ENCODE assay signal across 18 cellular contexts in genomic region chr6:51514396-51515051, GRCh38.
DNase-seq lines count a peak whose midpoint lies in the region; ATAC-seq, FAIRE-seq and TF ChIP-seq lines count a peak whose summit lies in the region.
"Had no signal": no experiment of that assay in that cellular context is flagged by ENCODE, and none has a peak within 500 bp of the region (broad histone marks: within the 10 kb centered on the region; RNA-seq: fewer than 3 reads in every experiment).

No MANE protein-coding gene starts in this region.

- DNase-seq in HS-5 (ENCODE audit: low read depth) (peak; percentile 69), breast epithelium (ENCODE audit: low spot score in 2 of 2) (peak in 1 of 2 donors; percentile 77), keratinocyte (ENCODE audit: low read depth, low spot score) (peak; percentile 78), renal cortical epithelial cell (ENCODE audit: low read depth) (peak; percentile 96), OCI-M1 (lab: John Stamatoyannopoulos, UW) (no peak), SK-N-DZ (ENCODE audit: low spot score) (no peak)
- DNase-seq: activated CD8-positive, alpha-beta memory T cell treated with anti-CD3 and anti-CD28 coated beads, Interleukin-2, amount 50 U/mL, for 4 hours; activated naive CD4-positive, alpha-beta T cell treated with Interleukin-2 at 50 U/mL for 16 hours; GOT3; NCI-H1417 treated with DMSO at 0.1 percent for 48 hours; NCI-H446 treated with DMSO at 0.1 percent for 48 hours; T-cell had no signal

- no peak for TF ChIP-seq POLR2A in breast epithelium (IDR thresholded peaks at IDR 0.05)

- H3K9me1 ChIP-seq in keratinocyte (ENCODE audit: control insufficient read depth, extremely low read depth, insufficient read depth, low read length), result no peaks in the 10 kb centered on the region

- H3K36me3 ChIP-seq in breast epithelium (no peaks in the 10 kb centered on the region), keratinocyte (ENCODE audit: control insufficient read depth in 2 of 2, extremely low read depth in 1 of 2, insufficient read depth in 2 of 2, low read length in 2 of 2) (no peaks in the 10 kb centered on the region)

- peak; percentile 85 for FAIRE-seq in keratinocyte (lab: Jason Lieb, UNC)
- FAIRE-seq: D721Med, endothelial cell of umbilical vein, K562 had no signal

- TF ChIP-seq CTCF in breast epithelium (IDR thresholded peaks at IDR 0.05) (no peak), keratinocyte (optimal IDR thresholded peaks at IDR 0.05 in 1 of 3, IDR thresholded peaks at IDR 0.05 in 1 of 3, conservative IDR thresholded peaks at IDR 0.05 in 1 of 3; ENCODE audit: extremely low read depth in 1 of 3, insufficient read depth in 2 of 3, low read length in 3 of 3) (no peak)

- H3K9me3 ChIP-seq in breast epithelium (peaks cover 0 to 10% of the 10 kb centered on the region in 2 donors), keratinocyte (ENCODE audit: control insufficient read depth, low read depth, low read length) (no peaks in the 10 kb centered on the region)

- H3K4me3 ChIP-seq in breast epithelium (peak overlapping the region in 2 of 3 donors; percentile 24 to 43), keratinocyte (ENCODE audit: control insufficient read depth in 2 of 3, extremely low read depth in 1 of 3, insufficient read depth in 2 of 3, low read depth in 1 of 3, low read length in 3 of 3) (no peak overlapping the region)
- H3K4me3 ChIP-seq: K562 had no signal

- H3K4me2 ChIP-seq in keratinocyte (ENCODE audit: control insufficient read depth, extremely low read depth, insufficient read depth, low read depth, low read length), result peak overlapping the region; percentile 64

- H3K4me1 ChIP-seq in breast epithelium (no peaks in the 10 kb centered on the region), keratinocyte (ENCODE audit: control insufficient read depth, extremely low read depth, insufficient read depth, low read length) (peaks cover 20% of the 10 kb centered on the region)

- peak overlapping the region; percentile 74 to 85 for H3K27ac ChIP-seq in breast epithelium
- H3K27ac ChIP-seq in keratinocyte (ENCODE audit: control insufficient read depth, insufficient read depth, low read length), result peak overlapping the region; percentile 60

- peak overlapping the region; percentile 35 for H2AFZ ChIP-seq in keratinocyte (ENCODE audit: control insufficient read depth, low read length)

- H3K79me2 ChIP-seq in keratinocyte (ENCODE audit: control insufficient read depth, insufficient read depth, low read length), result no peaks in the 10 kb centered on the region

- intact Hi-C loops in breast epithelium (cut with DNase I; ENCODE audit: low total_unique reads), result no loop called here

- H3K9ac ChIP-seq in keratinocyte (ENCODE audit: control insufficient read depth, extremely low read depth, insufficient read depth, low read length), result peak overlapping the region; percentile 47

- no peak for ATAC-seq in activated CD4-positive, CD25-positive, alpha-beta regulatory T cell treated with anti-CD3 and anti-CD28 coated beads, Interleukin-2, amount 50 U/mL, for 24 hours
- no peak for ATAC-seq in GM18868 (IDR thresholded peaks at IDR 0.05; ENCODE audit: unreplicated experiment)
- ATAC-seq: K562, PC-3, T-cell had no signal

- H4K20me1 ChIP-seq in keratinocyte (ENCODE audit: control insufficient read depth, extremely low read depth, insufficient read depth, low read length), result no peaks in the 10 kb centered on the region

- dilution Hi-C loops in keratinocyte (cut with MboI; ENCODE audit: extremely low pct_ligation_motif_present, low sequenced_read_pairs), result no loop called here

- H3K27me3 ChIP-seq in breast epithelium (no peaks in the 10 kb centered on the region), keratinocyte (ENCODE audit: control insufficient read depth, extremely low read depth, insufficient read depth, low read length) (no peaks in the 10 kb centered on the region)

Comparison
In these comparisons a context has a peak if more than half of its experiments do, and no peak if none do; other contexts are left out.
1. DNase-seq: peak in HS-5 (single experiment), keratinocyte (single experiment) and renal cortical epithelial cell (single experiment); none in OCI-M1 (single experiment) and SK-N-DZ (single experiment).
2. H3K4me3 ChIP-seq: peak in breast epithelium (2 of 3); none in keratinocyte (0 of 3).